10 cellular contexts compared by ENCODE assay signal in the genomic region with DNA sequence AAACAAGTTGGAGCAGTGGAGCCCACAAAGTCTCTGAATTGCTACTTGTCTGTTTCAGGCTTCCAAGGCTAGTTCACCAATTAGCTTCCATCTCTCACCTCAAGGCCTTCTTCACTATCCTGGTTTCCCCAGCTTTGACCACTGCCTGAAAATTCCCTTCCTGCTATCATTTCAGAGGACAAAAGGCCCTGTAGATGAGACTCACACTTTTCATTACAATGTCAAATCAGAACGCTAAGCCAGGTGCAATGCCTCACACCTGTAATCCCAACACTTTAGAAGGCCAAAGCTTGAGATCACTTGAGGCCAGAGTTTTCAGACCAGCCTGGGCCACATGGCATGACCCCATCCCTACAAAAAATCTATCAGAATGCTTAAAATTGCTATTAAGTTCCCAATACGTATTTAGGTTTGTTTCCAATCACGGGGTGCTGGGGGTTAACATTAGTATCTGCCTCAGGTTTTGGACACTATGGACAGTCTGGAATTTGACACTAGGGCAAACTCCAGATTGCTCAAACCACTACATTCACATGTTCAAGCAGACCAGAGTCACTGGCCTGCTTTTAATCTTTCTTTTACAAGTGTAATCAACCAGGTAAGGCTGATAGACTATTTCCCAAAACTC. TPM values are rescaled to one million over a fixed set of nuclear protein-coding genes. Genes with fewer than 3 reads are reported as not detected.
A peak's percentile ranks its signal among the peaks of the same experiment; 100 is the strongest.
DNase-seq lines count a peak whose midpoint lies in the region; ATAC-seq and TF ChIP-seq lines count a peak whose summit lies in the region.
"Had no signal": no experiment of that assay in that cellular context is flagged by ENCODE, and none has a peak within 500 bp of the region (broad histone marks: within the 10 kb centered on the region; RNA-seq: fewer than 3 reads in every experiment).

No MANE protein-coding gene starts in this region.

- H2AFZ ChIP-seq in GM23338, result no peak overlapping the region
- no peak overlapping the region for H2AFZ ChIP-seq in PC-9

- intact Hi-C loops in PC-9 (cut with micrococcal nuclease; ENCODE audit: unreplicated experiment), result no loop called here

- H3K9me2 ChIP-seq in GM23338 (ENCODE audit: insufficient read depth), result no peaks in the 10 kb centered on the region
- H3K9me2 ChIP-seq in PC-9 (ENCODE audit: insufficient read depth), result no peaks in the 10 kb centered on the region

- peaks cover 44% of the 10 kb centered on the region for H3K36me3 ChIP-seq in CD4-positive, CD25-positive, alpha-beta regulatory T cell (ENCODE audit: control insufficient read depth, insufficient read depth, low read length)
- H3K36me3 ChIP-seq in GM23338 (ENCODE audit: insufficient read depth) (peaks cover 43% of the 10 kb centered on the region), PC-9 (ENCODE audit: low read depth) (peaks cover 55% of the 10 kb centered on the region)
- H3K36me3 ChIP-seq: ovary had no signal

- H3K9me3 Mint-ChIP-seq in CD4-positive, CD25-positive, alpha-beta regulatory T cell, result no peaks in the 10 kb centered on the region
- H3K9me3 Mint-ChIP-seq in GM23338 (peaks cover 6% of the 10 kb centered on the region; the same call in 2 of the 3 replicates), memory B cell (no peaks in the 10 kb centered on the region)
- no peaks in the 10 kb centered on the region for H3K9me3 Mint-ChIP-seq in activated CD8-positive, alpha-beta T cell treated with anti-CD3 and anti-CD28 coated beads, Interleukin-2, amount 10 ng/mL, durations not matched to agents 7 days and 5 days (ENCODE audit: insufficient read depth)

- peaks cover 41% of the 10 kb centered on the region for H3K36me3 Mint-ChIP-seq in CD4-positive, CD25-positive, alpha-beta regulatory T cell
- H3K36me3 Mint-ChIP-seq in GM23338 (ENCODE audit: low read depth) (peaks cover 64% of the 10 kb centered on the region), memory B cell (peaks cover 31% of the 10 kb centered on the region)
- H3K36me3 Mint-ChIP-seq in activated CD8-positive, alpha-beta T cell treated with anti-CD3 and anti-CD28 coated beads, Interleukin-2, amount 10 ng/mL, durations not matched to agents 7 days and 5 days (ENCODE audit: low read depth), result peaks cover 86% of the 10 kb centered on the region

- no peaks in the 10 kb centered on the region for H3K27me3 ChIP-seq in CD4-positive, CD25-positive, alpha-beta regulatory T cell (ENCODE audit: control insufficient read depth, insufficient read depth, low read length)
- H3K27me3 ChIP-seq in GM23338 (ENCODE audit: insufficient read depth) (no peaks in the 10 kb centered on the region), PC-9 (ENCODE audit: insufficient read depth, low read depth) (no peaks in the 10 kb centered on the region)
- H3K27me3 ChIP-seq: ovary had no signal

- POLR2A ChIA-PET in activated CD8-positive, alpha-beta T cell treated with anti-CD3 and anti-CD28 coated beads, Interleukin-2, amount 10 ng/mL, durations not matched to agents 7 days and 5 days (lab: Charles Lee), result interaction anchor here (0.5 to 1.6 kb wide), 4 partner anchors 14 to 130 kb away, joined by 3 to 4 read pairs (median 3); no protein-coding TSS in a partner anchor
- POLR2A ChIA-PET in PC-9 (lab: Charles Lee; ENCODE audit: unreplicated experiment), result interaction anchor here (0.7 kb wide), 1 partner anchor 26 kb away, joined by 4 read pairs; no protein-coding TSS in a partner anchor

- no peak for DNase-seq in CD4-positive, CD25-positive, alpha-beta regulatory T cell
- DNase-seq in GM23338 (ENCODE audit: low spot score) (no peak), memory B cell (ENCODE audit: low spot score in 2 of 2) (no peak), PC-9 (no peak), NOMO-1 (lab: John Stamatoyannopoulos, UW; ENCODE audit: unreplicated experiment in 2 of 2) (no peak)
- no peak for DNase-seq in activated CD8-positive, alpha-beta T cell treated with anti-CD3 and anti-CD28 coated beads, Interleukin-2, amount 10 ng/mL, durations not matched to agents 7 days and 5 days
- DNase-seq in activated effector memory CD4-positive, alpha-beta T cell treated with Interleukin-2 at 50 U/mL for 16 hours, result no peak
- DNase-seq: effector CD8-positive, alpha-beta T cell; ovary had no signal

- CTCF ChIA-PET in activated CD8-positive, alpha-beta T cell treated with anti-CD3 and anti-CD28 coated beads, Interleukin-2, amount 10 ng/mL, durations not matched to agents 7 days and 5 days (lab: Charles Lee), result interaction anchor here (0.6 kb wide), 1 partner anchor 14 kb away, joined by 3 read pairs; no protein-coding TSS in a partner anchor
- CTCF ChIA-PET in PC-9 (lab: Charles Lee), result interaction anchor here (0.6 kb wide), 1 partner anchor 34 kb away, joined by 4 read pairs; no protein-coding TSS in a partner anchor

- H3K4me1 ChIP-seq in CD4-positive, CD25-positive, alpha-beta regulatory T cell (ENCODE audit: control insufficient read depth, insufficient read depth, low read length, poor library complexity, severe bottlenecking), result peaks cover 72% of the 10 kb centered on the region
- H3K4me1 ChIP-seq in GM23338 (ENCODE audit: insufficient read depth), result peaks cover 33% of the 10 kb centered on the region
- H3K4me1 ChIP-seq in PC-9 (replicated peaks; ENCODE audit: insufficient read depth), result peaks cover 89% of the 10 kb centered on the region

- H3K4me3 ChIP-seq in CD4-positive, CD25-positive, alpha-beta regulatory T cell (ENCODE audit: low read depth, low read length), result peak overlapping the region; percentile 66
- H3K4me3 ChIP-seq in GM23338, result no peak overlapping the region
- H3K4me3 ChIP-seq in PC-9, result no peak overlapping the region
- H3K4me3 ChIP-seq: ovary had no signal

- no peak for ATAC-seq in CD4-positive, CD25-positive, alpha-beta regulatory T cell (ENCODE audit: low read depth in 2 of 2)
- ATAC-seq in GM23338 (peak; percentile 1; the same call in 1 of the 3 replicates), memory B cell (ENCODE audit: low read depth) (no peak), HG02642 (IDR thresholded peaks at IDR 0.05; ENCODE audit: poor library complexity, unreplicated experiment) (no peak)
- no peak for ATAC-seq in activated CD8-positive, alpha-beta T cell treated with anti-CD3 and anti-CD28 coated beads, Interleukin-2, amount 10 ng/mL, durations not matched to agents 7 days and 5 days

- H3K4me2 ChIP-seq in GM23338 (no peak overlapping the region), PC-9 (no peak overlapping the region)

- H3K27me3 Mint-ChIP-seq in CD4-positive, CD25-positive, alpha-beta regulatory T cell, result peaks cover 8% of the 10 kb centered on the region
- H3K27me3 Mint-ChIP-seq in GM23338 (ENCODE audit: insufficient read depth, low read depth, poor library complexity) (peaks cover 24% of the 10 kb centered on the region), memory B cell (no peaks in the 10 kb centered on the region)
- no peaks in the 10 kb centered on the region for H3K27me3 Mint-ChIP-seq in activated CD8-positive, alpha-beta T cell treated with anti-CD3 and anti-CD28 coated beads, Interleukin-2, amount 10 ng/mL, durations not matched to agents 7 days and 5 days (ENCODE audit: low read depth)

- H3F3A ChIP-seq in GM23338 (replicated peaks; ENCODE audit: low read depth) (peaks cover 64% of the 10 kb centered on the region), PC-9 (ENCODE audit: insufficient read depth, low read depth) (peaks cover 98% of the 10 kb centered on the region)

- no TSS peak for BruUV-seq in PC-9 (replicated peaks; lab: Mats Ljungman, UMichigan)

- no peaks in the 10 kb centered on the region for H3K9me3 ChIP-seq in CD4-positive, CD25-positive, alpha-beta regulatory T cell (ENCODE audit: control insufficient read depth in 2 of 2, low read length in 2 of 2)
- H3K9me3 ChIP-seq in PC-9 (ENCODE audit: insufficient read depth, low read depth), result no peaks in the 10 kb centered on the region
- H3K9me3 ChIP-seq: ovary had no signal

- TF ChIP-seq CTCF in GM23338 (conservative IDR thresholded peaks at IDR 0.05; ENCODE audit: low read depth in 2 of 2) (no peak), PC-9 (conservative IDR thresholded peaks at IDR 0.05) (no peak)

- H4K20me1 ChIP-seq in GM23338 (replicated peaks; ENCODE audit: insufficient read depth) (peaks cover 47% of the 10 kb centered on the region), PC-9 (ENCODE audit: insufficient read depth) (peaks cover 73% of the 10 kb centered on the region)

- peak overlapping the region in 3 of 4 donors; percentile 50 to 97 (median 54) for H3K4me3 Mint-ChIP-seq in CD4-positive, CD25-positive, alpha-beta regulatory T cell
- no peak overlapping the region for H3K4me3 Mint-ChIP-seq in GM23338
- H3K4me3 Mint-ChIP-seq in activated CD8-positive, alpha-beta T cell treated with anti-CD3 and anti-CD28 coated beads, Interleukin-2, amount 10 ng/mL, durations not matched to agents 7 days and 5 days, result peak overlapping the region; percentile 63
- no peak overlapping the region for H3K4me3 Mint-ChIP-seq in memory B cell

- peak overlapping the region; percentile 50 for H3K27ac ChIP-seq in CD4-positive, CD25-positive, alpha-beta regulatory T cell (ENCODE audit: insufficient read depth, low read length, poor library complexity, severe bottlenecking)
- peak overlapping the region; percentile 85 for H3K27ac ChIP-seq in GM23338 (ENCODE audit: low read depth)
- H3K27ac ChIP-seq in PC-9, result no peak overlapping the region
- H3K27ac ChIP-seq: ovary had no signal

- H3K4me1 Mint-ChIP-seq in CD4-positive, CD25-positive, alpha-beta regulatory T cell, result peaks cover 40 to 95% (median 79%) of the 10 kb centered on the region in 4 donors
- peaks cover 68% of the 10 kb centered on the region for H3K4me1 Mint-ChIP-seq in GM23338
- H3K4me1 Mint-ChIP-seq in activated CD8-positive, alpha-beta T cell treated with anti-CD3 and anti-CD28 coated beads, Interleukin-2, amount 10 ng/mL, durations not matched to agents 7 days and 5 days (ENCODE audit: low read depth), result peaks cover 81% of the 10 kb centered on the region
- peaks cover 57% of the 10 kb centered on the region for H3K4me1 Mint-ChIP-seq in memory B cell

- peaks cover 39% of the 10 kb centered on the region for H3K79me2 ChIP-seq in GM23338 (replicated peaks; ENCODE audit: insufficient read depth)
- peaks cover 51% of the 10 kb centered on the region for H3K79me2 ChIP-seq in PC-9 (ENCODE audit: low read depth)

- peak overlapping the region in 2 of 3 donors; percentile 81 to 87 for H3K27ac Mint-ChIP-seq in CD4-positive, CD25-positive, alpha-beta regulatory T cell
- H3K27ac Mint-ChIP-seq in GM23338, result peak overlapping the region; percentile 46
- H3K27ac Mint-ChIP-seq in activated CD8-positive, alpha-beta T cell treated with anti-CD3 and anti-CD28 coated beads, Interleukin-2, amount 10 ng/mL, durations not matched to agents 7 days and 5 days, result peak overlapping the region; percentile 87
- peak overlapping the region; percentile 59 for H3K27ac Mint-ChIP-seq in memory B cell

TF ChIP-seq in GM23338, 12 proteins besides CTCF, POLR2A, EP300 and RAD21 (continues in another document):
- TF ChIP-seq POLR2AphosphoS5 (IDR thresholded peaks at IDR 0.05; ENCODE audit: low read depth), result no peak; the same call in none of the 2 replicates

RNA-seq across cellular contexts. Expression of a gene that starts 5.5 kb away (rescaled TPM):
- 5,591 TPM for total RNA-seq in CD4-positive, CD25-positive, alpha-beta regulatory T cell
- 1,000 to 10,000 TPM; 2,708 to 4,074 (median 3,846) TPM for polyA plus RNA-seq in CD4-positive, CD25-positive, alpha-beta regulatory T cell
- total RNA-seq in GM23338 (2014; rRNA removed; shearing (Covaris generic)), result 1,385 and 1,395 TPM in 2 replicates
- polyA plus RNA-seq in GM23338 (2016; fragmentation: Nextera tagmentation; extraction: Ambion mirVana), result 2,519 and 3,116 TPM in 2 replicates
- 1,000 to 10,000 TPM; 3,981 to 4,076 TPM for total RNA-seq in activated CD8-positive, alpha-beta T cell treated with anti-CD3 and anti-CD28 coated beads, Interleukin-2, amount 10 ng/mL, durations not matched to agents 7 days and 5 days
- total RNA-seq in PC-9 (2021), result 1,968 and 2,237 TPM in 2 replicates

Comparison
In these comparisons a context has a peak if more than half of its experiments do, and no peak if none do; other contexts are left out.
1. H3K4me3 Mint-ChIP-seq: peak in CD4-positive, CD25-positive, alpha-beta regulatory T cell (3 of 4) and activated CD8-positive, alpha-beta T cell treated with anti-CD3 and anti-CD28 coated beads, Interleukin-2, amount 10 ng/mL, durations not matched to agents 7 days and 5 days (single experiment); none in GM23338 (single experiment) and memory B cell (single experiment).
2. Peak in every context shown above with its lines, with median percentiles within 50 percentile points of each other: H3K27ac Mint-ChIP-seq.